Comparison of ENCODE assay signal across 1 cellular context in the genomic region with DNA sequence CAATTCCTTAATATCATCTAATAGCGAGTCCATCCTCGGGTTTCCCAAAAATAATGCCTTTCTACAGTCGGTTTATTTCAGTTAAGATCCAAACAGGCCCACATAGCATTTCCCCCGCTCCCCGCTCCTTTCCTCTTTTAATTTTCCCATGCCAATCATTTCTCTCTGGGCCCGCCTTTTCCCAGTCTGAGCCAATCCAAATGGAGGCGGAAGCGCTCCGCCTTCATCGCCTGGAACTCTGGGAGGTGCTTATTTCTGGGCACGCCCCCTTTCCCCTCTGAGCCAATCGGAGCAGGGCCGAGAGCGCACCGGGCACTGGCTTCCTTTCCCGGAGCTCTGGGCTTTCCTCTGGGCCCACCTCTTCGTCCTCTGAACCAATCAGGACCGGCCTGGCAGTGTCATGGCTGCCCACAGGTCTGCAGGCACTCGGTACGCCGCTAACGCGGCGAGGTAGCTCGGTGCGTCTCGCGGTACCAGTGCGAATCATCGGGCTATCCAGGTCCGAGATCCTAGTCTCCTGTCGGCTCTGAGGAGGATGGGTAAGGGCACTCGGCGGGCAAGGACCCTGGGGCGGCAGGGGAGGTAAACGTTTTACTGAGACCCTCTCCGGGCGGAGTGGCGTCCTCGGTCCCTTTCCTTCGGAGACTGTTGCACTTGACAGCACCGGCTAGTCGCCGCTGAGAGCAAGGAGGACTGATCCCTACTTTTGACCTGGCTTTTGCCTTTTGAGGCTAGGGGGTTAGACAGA.
TF ChIP-seq lines count a peak whose summit lies in the region.

A gene with protein sequence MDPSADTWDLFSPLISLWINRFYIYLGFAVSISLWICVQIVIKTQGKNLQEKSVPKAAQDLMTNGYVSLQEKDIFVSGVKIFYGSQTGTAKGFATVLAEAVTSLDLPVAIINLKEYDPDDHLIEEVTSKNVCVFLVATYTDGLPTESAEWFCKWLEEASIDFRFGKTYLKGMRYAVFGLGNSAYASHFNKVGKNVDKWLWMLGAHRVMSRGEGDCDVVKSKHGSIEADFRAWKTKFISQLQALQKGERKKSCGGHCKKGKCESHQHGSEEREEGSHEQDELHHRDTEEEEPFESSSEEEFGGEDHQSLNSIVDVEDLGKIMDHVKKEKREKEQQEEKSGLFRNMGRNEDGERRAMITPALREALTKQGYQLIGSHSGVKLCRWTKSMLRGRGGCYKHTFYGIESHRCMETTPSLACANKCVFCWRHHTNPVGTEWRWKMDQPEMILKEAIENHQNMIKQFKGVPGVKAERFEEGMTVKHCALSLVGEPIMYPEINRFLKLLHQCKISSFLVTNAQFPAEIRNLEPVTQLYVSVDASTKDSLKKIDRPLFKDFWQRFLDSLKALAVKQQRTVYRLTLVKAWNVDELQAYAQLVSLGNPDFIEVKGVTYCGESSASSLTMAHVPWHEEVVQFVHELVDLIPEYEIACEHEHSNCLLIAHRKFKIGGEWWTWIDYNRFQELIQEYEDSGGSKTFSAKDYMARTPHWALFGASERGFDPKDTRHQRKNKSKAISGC (plus strand): TSS at position 390 of the 748 bp plus-strand sequence. CDS start 146 bp downstream, at position 536.

TF ChIP-seq in HepG2, 621 proteins besides CTCF, POLR2A, EP300 and RAD21 (continued from another document and continues in another):
- TF ChIP-seq KAT8 (CRISPR knock-in tag; IDR thresholded peaks at IDR 0.05) (peak; percentile 53; the same call in 1 of the 2 replicates), IRF2 (CRISPR knock-in tag; IDR thresholded peaks at IDR 0.05) (peak; percentile 54; the same call in 1 of the 2 replicates), MXD4 (CRISPR knock-in tag; IDR thresholded peaks at IDR 0.05) (peak; percentile 46; the same call in 1 of the 2 replicates), PHF20 (CRISPR knock-in tag; IDR thresholded peaks at IDR 0.05) (peak; percentile 76), HOXA3 (CRISPR knock-in tag; IDR thresholded peaks at IDR 0.05) (peak; percentile 67), ZFX (CRISPR knock-in tag; IDR thresholded peaks at IDR 0.05; ENCODE audit: low read depth) (peak; percentile 52; the same call in 1 of the 2 replicates), ASH2L (IDR thresholded peaks at IDR 0.05; ENCODE audit: insufficient read length, low read depth, low read length) (peak; percentile 75), HCFC1 (IDR thresholded peaks at IDR 0.05; ENCODE audit: low read depth, low read length) (peak; percentile 34; the same call in 1 of the 2 replicates), ZNF274 (CRISPR knock-in tag; IDR thresholded peaks at IDR 0.05) (0 out of 2 replicates have a peak, but pooled peaks have one; percentile 52), GABPB1 (CRISPR knock-in tag; IDR thresholded peaks at IDR 0.05) (peak; percentile 85), FOSL2 (CRISPR knock-in tag; IDR thresholded peaks at IDR 0.05) (peak; percentile 32), ZNF598 (CRISPR knock-in tag; IDR thresholded peaks at IDR 0.05; ENCODE audit: borderline replicate concordance) (peak; percentile 56; the same call in 1 of the 2 replicates), ZFP91 (CRISPR knock-in tag; IDR thresholded peaks at IDR 0.05; ENCODE audit: borderline replicate concordance) (peak; percentile 64; the same call in 1 of the 2 replicates), ETV6 (CRISPR knock-in tag; conservative IDR thresholded peaks at IDR 0.05) (peak; percentile 26; the same call in 1 of the 2 replicates), ZNF18 (CRISPR knock-in tag; IDR thresholded peaks at IDR 0.05; ENCODE audit: insufficient replicate concordance) (peak; percentile 20), HDAC1 (CRISPR knock-in tag; IDR thresholded peaks at IDR 0.05) (peak; percentile 92), ZFY (CRISPR knock-in tag; IDR thresholded peaks at IDR 0.05) (peak; percentile 53), MNT (IDR thresholded peaks at IDR 0.05) (peak; percentile 25; the same call in 1 of the 2 replicates), CBX5 (CRISPR knock-in tag; IDR thresholded peaks at IDR 0.05; ENCODE audit: borderline replicate concordance) (0 out of 2 replicates have a peak, but pooled peaks have one; percentile 34), HDAC2 (CRISPR knock-in tag; IDR thresholded peaks at IDR 0.05) (0 out of 2 replicates have a peak, but pooled peaks have one; percentile 21), NFYC (CRISPR knock-in tag; IDR thresholded peaks at IDR 0.05) (peak; percentile 87), ZNF335 (CRISPR knock-in tag; IDR thresholded peaks at IDR 0.05) (peak; percentile 50; the same call in 1 of the 2 replicates), SPEN (CRISPR knock-in tag; IDR thresholded peaks at IDR 0.05; ENCODE audit: low read depth) (0 out of 2 replicates have a peak, but pooled peaks have one; percentile 20), ZNF614 (CRISPR knock-in tag; IDR thresholded peaks at IDR 0.05; ENCODE audit: borderline replicate concordance) (0 out of 2 replicates have a peak, but pooled peaks have one; percentile 32), POGZ (CRISPR knock-in tag; IDR thresholded peaks at IDR 0.05) (peak; percentile 64; the same call in 1 of the 2 replicates), GABPA (IDR thresholded peaks at IDR 0.05; ENCODE audit: low read depth, low read length) (peak; percentile 47), GABPA (CRISPR knock-in tag; IDR thresholded peaks at IDR 0.05; ENCODE audit: low read depth) (peak; percentile 86), MEF2D (CRISPR knock-in tag; IDR thresholded peaks at IDR 0.05) (0 out of 2 replicates have a peak, but pooled peaks have one; percentile 30), CSRNP1 (CRISPR knock-in tag; IDR thresholded peaks at IDR 0.05) (peak; percentile 53; the same call in 1 of the 2 replicates), ZNF547 (CRISPR knock-in tag; IDR thresholded peaks at IDR 0.05) (peak; percentile 57; the same call in 1 of the 2 replicates), HOXD1 (CRISPR knock-in tag; IDR thresholded peaks at IDR 0.05) (0 out of 2 replicates have a peak, but pooled peaks have one; percentile 22), HNRNPLL (IDR thresholded peaks at IDR 0.05; ENCODE audit: low read depth, low read length, poor library complexity, severe bottlenecking) (peak; percentile 96), REPIN1 (CRISPR knock-in tag; IDR thresholded peaks at IDR 0.05; ENCODE audit: borderline replicate concordance, low read depth) (peak; percentile 61; the same call in 1 of the 2 replicates), ZNF121 (CRISPR knock-in tag; IDR thresholded peaks at IDR 0.05) (peak; percentile 96), ZBTB38 (CRISPR knock-in tag; IDR thresholded peaks at IDR 0.05) (peak; percentile 69; the same call in 1 of the 2 replicates), RBFOX2 (IDR thresholded peaks at IDR 0.05; ENCODE audit: low read depth, low read length) (peak; percentile 75), ZNF280B (CRISPR knock-in tag; IDR thresholded peaks at IDR 0.05; ENCODE audit: borderline replicate concordance) (peak; percentile 62; the same call in 1 of the 2 replicates), ZBTB25 (CRISPR knock-in tag; IDR thresholded peaks at IDR 0.05) (peak; percentile 90), SALL1 (CRISPR knock-in tag; IDR thresholded peaks at IDR 0.05) (peak; percentile 60), POLR2AphosphoS5 (IDR thresholded peaks at IDR 0.05; ENCODE audit: low read depth, low read length) (peak; percentile 79), MXI1 (IDR thresholded peaks at IDR 0.05; ENCODE audit: borderline replicate concordance, low read depth, low read length) (peak; percentile 69; the same call in 1 of the 3 replicates)
- TF ChIP-seq, protein P1, sequence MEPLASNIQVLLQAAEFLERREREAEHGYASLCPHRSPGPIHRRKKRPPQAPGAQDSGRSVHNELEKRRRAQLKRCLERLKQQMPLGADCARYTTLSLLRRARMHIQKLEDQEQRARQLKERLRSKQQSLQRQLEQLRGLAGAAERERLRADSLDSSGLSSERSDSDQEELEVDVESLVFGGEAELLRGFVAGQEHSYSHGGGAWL (CRISPR knock-in tag; IDR thresholded peaks at IDR 0.05) = peak; percentile 60
- TF ChIP-seq, protein P2, sequence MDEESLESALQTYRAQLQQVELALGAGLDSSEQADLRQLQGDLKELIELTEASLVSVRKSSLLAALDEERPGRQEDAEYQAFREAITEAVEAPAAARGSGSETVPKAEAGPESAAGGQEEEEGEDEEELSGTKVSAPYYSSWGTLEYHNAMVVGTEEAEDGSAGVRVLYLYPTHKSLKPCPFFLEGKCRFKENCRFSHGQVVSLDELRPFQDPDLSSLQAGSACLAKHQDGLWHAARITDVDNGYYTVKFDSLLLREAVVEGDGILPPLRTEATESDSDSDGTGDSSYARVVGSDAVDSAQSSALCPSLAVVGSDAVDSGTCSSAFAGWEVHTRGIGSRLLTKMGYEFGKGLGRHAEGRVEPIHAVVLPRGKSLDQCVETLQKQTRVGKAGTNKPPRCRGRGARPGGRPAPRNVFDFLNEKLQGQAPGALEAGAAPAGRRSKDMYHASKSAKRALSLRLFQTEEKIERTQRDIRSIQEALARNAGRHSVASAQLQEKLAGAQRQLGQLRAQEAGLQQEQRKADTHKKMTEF (CRISPR knock-in tag; IDR thresholded peaks at IDR 0.05) = peak; percentile 37; the same call in 1 of the 2 replicates
- TF ChIP-seq, protein P3, sequence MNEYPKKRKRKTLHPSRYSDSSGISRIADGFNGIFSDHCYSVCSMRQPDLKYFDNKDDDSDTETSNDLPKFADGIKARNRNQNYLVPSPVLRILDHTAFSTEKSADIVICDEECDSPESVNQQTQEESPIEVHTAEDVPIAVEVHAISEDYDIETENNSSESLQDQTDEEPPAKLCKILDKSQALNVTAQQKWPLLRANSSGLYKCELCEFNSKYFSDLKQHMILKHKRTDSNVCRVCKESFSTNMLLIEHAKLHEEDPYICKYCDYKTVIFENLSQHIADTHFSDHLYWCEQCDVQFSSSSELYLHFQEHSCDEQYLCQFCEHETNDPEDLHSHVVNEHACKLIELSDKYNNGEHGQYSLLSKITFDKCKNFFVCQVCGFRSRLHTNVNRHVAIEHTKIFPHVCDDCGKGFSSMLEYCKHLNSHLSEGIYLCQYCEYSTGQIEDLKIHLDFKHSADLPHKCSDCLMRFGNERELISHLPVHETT (CRISPR knock-in tag; conservative IDR thresholded peaks at IDR 0.05) = peak; percentile 79; the same call in 1 of the 2 replicates
